23 cellular contexts compared by ENCODE assay signal in the genomic region with DNA sequence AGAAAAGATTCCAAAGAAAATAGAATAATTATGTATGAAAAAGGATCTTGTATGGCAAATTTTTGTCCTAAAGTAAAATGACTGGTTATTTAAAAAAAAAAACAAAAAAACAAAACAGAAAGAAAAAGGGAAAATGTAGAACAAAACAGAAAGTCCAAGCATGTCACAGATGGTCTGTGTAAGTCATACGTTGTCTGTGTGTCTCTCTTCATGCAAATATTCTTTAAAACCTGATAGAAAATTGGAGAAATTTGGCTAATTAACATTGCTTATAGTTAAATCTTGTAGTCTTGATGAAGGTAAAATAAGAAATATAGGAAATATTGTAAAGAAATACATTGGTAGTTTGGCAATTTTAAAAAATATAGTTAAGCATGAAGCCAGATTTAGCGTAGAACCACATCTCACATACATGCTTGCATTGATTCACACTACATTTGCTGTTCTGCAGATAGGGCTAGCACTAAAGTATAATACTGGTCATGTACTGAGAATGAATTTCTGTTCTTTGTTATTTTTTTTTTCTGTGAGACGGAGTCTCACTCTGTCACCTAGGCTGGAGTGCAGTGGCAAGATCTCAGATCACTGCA. TPM values are rescaled to one million over a fixed set of nuclear protein-coding genes. Genes with fewer than 3 reads are reported as not detected.
DNase-seq lines count a peak whose midpoint lies in the region; ATAC-seq, FAIRE-seq and TF ChIP-seq lines count a peak whose summit lies in the region.
"Had no signal": no experiment of that assay in that cellular context is flagged by ENCODE, and none has a peak within 500 bp of the region (broad histone marks: within the 10 kb centered on the region; RNA-seq: fewer than 3 reads in every experiment).

No MANE protein-coding gene starts in this region.

- no peak overlapping the region for H3K4me3 Mint-ChIP-seq in activated CD4-positive, alpha-beta T cell treated with anti-CD3 and anti-CD28 coated beads for 36 hours
- H3K4me3 Mint-ChIP-seq: activated CD4-positive, alpha-beta memory T cell treated with anti-CD3 and anti-CD28 coated beads, Interleukin-2, amount 10 ng/mL, durations not matched to agents 7 days and 5 days; activated T-cell treated with anti-CD3 and anti-CD28 coated beads, Interleukin-2, amount 50 U/mL, for 4 hours had no signal

- ATAC-seq in GM12878: no peak
- ATAC-seq in activated CD4-positive, alpha-beta T cell treated with anti-CD3 and anti-CD28 coated beads for 36 hours: no peak
- ATAC-seq: activated naive CD4-positive, alpha-beta T cell treated with anti-CD3 and anti-CD28 coated beads, Interleukin-2, amount 50 U/mL, for 72 hours; activated T-cell treated with anti-CD3 and anti-CD28 coated beads, Interleukin-2, amount 50 U/mL, for 4 hours had no signal

- BruUV-seq in GM12878 (replicated peaks; lab: Mats Ljungman, UMichigan): no TSS peak

- H3K36me3 ChIP-seq in GM12878 (ENCODE audit: control insufficient read depth in 2 of 2, insufficient read depth in 2 of 2, low read length in 1 of 2): no peaks in the 10 kb centered on the region
- H3K36me3 ChIP-seq: neutrophil, right atrium auricular region, stomach had no signal

- H3K27me3 Mint-ChIP-seq in activated CD4-positive, alpha-beta T cell treated with anti-CD3 and anti-CD28 coated beads for 36 hours: peaks cover 11% of the 10 kb centered on the region

- H3K4me1 ChIP-seq in GM12878 (ENCODE audit: control insufficient read depth, insufficient read depth, low read length): no peaks in the 10 kb centered on the region
- H3K4me1 ChIP-seq: right atrium auricular region, stomach had no signal

- intact Hi-C loops in GM12878 (cut with micrococcal nuclease; ENCODE audit: unreplicated experiment): no loop called here
- intact Hi-C loops in activated CD4-positive, alpha-beta T cell treated with anti-CD3 and anti-CD28 coated beads for 36 hours (cut with DNase I, micrococcal nuclease): no loop called here

- POLR2A ChIA-PET in GM12878 (lab: Charles Lee): no interaction called here
- POLR2A ChIA-PET in activated CD4-positive, alpha-beta T cell treated with anti-CD3 and anti-CD28 coated beads for 36 hours (lab: Charles Lee): no interaction called here

- no peak for FAIRE-seq in GM12878 (lab: Jason Lieb, UNC)
- FAIRE-seq: bronchial epithelial cell had no signal

- TF ChIP-seq POLR2A in GM12878 (IDR thresholded peaks at IDR 0.05; ENCODE audit: low read depth, low read length): no peak

- no peak for TF ChIP-seq EP300 in GM12878 (IDR thresholded peaks at IDR 0.05; ENCODE audit: borderline replicate concordance in 1 of 2, control insufficient read depth in 1 of 2, low read depth in 2 of 2, low read length in 2 of 2)

- H3K27ac Mint-ChIP-seq in activated CD4-positive, alpha-beta T cell treated with anti-CD3 and anti-CD28 coated beads for 36 hours: no peak overlapping the region
- H3K27ac Mint-ChIP-seq: activated CD4-positive, alpha-beta memory T cell treated with anti-CD3 and anti-CD28 coated beads, Interleukin-2, amount 10 ng/mL, durations not matched to agents 7 days and 5 days; activated naive CD4-positive, alpha-beta T cell treated with anti-CD3 and anti-CD28 coated beads, Interleukin-2, amount 50 U/mL, for 72 hours had no signal

- H3K4me2 ChIP-seq in GM12878 (ENCODE audit: control insufficient read depth, insufficient read depth): no peak overlapping the region

- RAD21 ChIA-PET in GM12878 (lab: Charles Lee; ENCODE audit: unreplicated experiment): no interaction called here

- peaks cover 21% of the 10 kb centered on the region for H3K9me3 Mint-ChIP-seq in activated CD4-positive, alpha-beta T cell treated with anti-CD3 and anti-CD28 coated beads for 36 hours (ENCODE audit: low read depth)

- H3K4me1 Mint-ChIP-seq in activated CD4-positive, alpha-beta T cell treated with anti-CD3 and anti-CD28 coated beads for 36 hours: no peaks in the 10 kb centered on the region
- H3K4me1 Mint-ChIP-seq: activated CD4-positive, alpha-beta memory T cell treated with anti-CD3 and anti-CD28 coated beads, Interleukin-2, amount 10 ng/mL, durations not matched to agents 7 days and 5 days had no signal

- in situ Hi-C loops in GM12878 (cut with MboI): no loop called here

- no peaks in the 10 kb centered on the region for H4K20me1 ChIP-seq in GM12878 (ENCODE audit: control insufficient read depth, insufficient read depth)

- no peak for TF ChIP-seq RAD21 in GM12878 (IDR thresholded peaks at IDR 0.05; ENCODE audit: insufficient read depth, low read depth, low read length)

- H3K79me2 ChIP-seq in GM12878 (ENCODE audit: control insufficient read depth, insufficient read depth, low read length): no peaks in the 10 kb centered on the region

- SMC1A ChIA-PET in GM12878 (lab: Charles Lee; ENCODE audit: uncharacterized antibody, unreplicated experiment): no interaction called here

- no peak for TF ChIP-seq CTCF in GM12878 (IDR thresholded peaks at IDR 0.05 in 2 of 3, conservative IDR thresholded peaks at IDR 0.05 in 1 of 3; ENCODE audit: control insufficient read depth in 2 of 3, extremely low read depth in 1 of 3, insufficient read depth in 1 of 3, low read depth in 3 of 3, low read length in 3 of 3)

- CTCF ChIA-PET in GM12878 (lab: Yijun Ruan, JAX): no interaction called here
- CTCF ChIA-PET in activated CD4-positive, alpha-beta T cell treated with anti-CD3 and anti-CD28 coated beads for 36 hours (lab: Charles Lee): no interaction called here

- H3K36me3 Mint-ChIP-seq in activated CD4-positive, alpha-beta T cell treated with anti-CD3 and anti-CD28 coated beads for 36 hours (ENCODE audit: low read depth): peaks cover 9% of the 10 kb centered on the region

- peak in 2 of 3 experiments; percentile 2 to 34 for DNase-seq in NCI-H1417 (lab: John Stamatoyannopoulos, UW)
- no peak for DNase-seq in NCI-H1417 treated with DMSO at 0.1 percent for 48 hours (lab: John Stamatoyannopoulos, UW)
- DNase-seq in MV-4-11 (lab: John Stamatoyannopoulos, UW): peak; percentile 15
- no peak for DNase-seq in GM12878 (ENCODE audit: low read depth, low spot score)
- peak; percentile 5 to 8 for DNase-seq in lung microvascular endothelial cell (ENCODE audit: low read depth in 2 of 2)
- DNase-seq in ecto neural progenitor cell (ENCODE audit: low spot score): no peak
- DNase-seq in activated CD4-positive, alpha-beta T cell treated with anti-CD3 and anti-CD28 coated beads for 36 hours: no peak
- DNase-seq in stimulated activated CD4-positive, alpha-beta T cell treated with anti-CD3 and anti-CD28 coated beads, Interleukin-4, amount 100 ng/mL, for 4 hours: no peak
- DNase-seq: activated CD4-positive, alpha-beta memory T cell treated with anti-CD3 and anti-CD28 coated beads, Interleukin-2, amount 10 ng/mL, durations not matched to agents 7 days and 5 days; activated T-cell treated with anti-CD3 and anti-CD28 coated beads, Interleukin-2, amount 50 U/mL, for 4 hours; DMS79; H7; kidney glomerular epithelial cell; MM.1S; NCI-H2081 treated with DMSO at 0.1 percent for 48 hours; stomach; T-helper 1 cell had no signal

- H3K27me3 ChIP-seq in GM12878 (replicated peaks in 1 of 2; ENCODE audit: control insufficient read depth in 2 of 2, insufficient read depth in 2 of 2, low read length in 1 of 2): no peaks in the 10 kb centered on the region
- H3K27me3 ChIP-seq: neutrophil, right atrium auricular region had no signal

- 37% methylated on average over 3 of the region's 3 CpGs for WGBS in GM12878 (ENCODE audit: insufficient coverage, insufficient replicate concordance, low lambda C conversion rate, missing lambda C conversion rate)

- H3K9me3 ChIP-seq in GM12878 (replicated peaks; ENCODE audit: control insufficient read depth, insufficient read depth, low read length): no peaks in the 10 kb centered on the region; the same call in none of the 3 replicates

- no peak overlapping the region for H2AFZ ChIP-seq in GM12878 (ENCODE audit: control insufficient read depth, low read depth, low read length)

- no peak overlapping the region for H3K4me3 ChIP-seq in GM12878
- H3K4me3 ChIP-seq: right atrium auricular region, stomach had no signal

- no peak overlapping the region for H3K27ac ChIP-seq in GM12878 (ENCODE audit: control insufficient read depth, insufficient read depth)
- H3K27ac ChIP-seq: C4-2B, neutrophil, right atrium auricular region, stomach, VCaP had no signal

- H3K9ac ChIP-seq in GM12878 (ENCODE audit: control insufficient read depth, insufficient read depth, low read length): no peak overlapping the region

TF ChIP-seq in GM12878, 131 proteins besides CTCF, POLR2A, EP300 and RAD21 (continues in another document):
- TF ChIP-seq, protein P1, sequence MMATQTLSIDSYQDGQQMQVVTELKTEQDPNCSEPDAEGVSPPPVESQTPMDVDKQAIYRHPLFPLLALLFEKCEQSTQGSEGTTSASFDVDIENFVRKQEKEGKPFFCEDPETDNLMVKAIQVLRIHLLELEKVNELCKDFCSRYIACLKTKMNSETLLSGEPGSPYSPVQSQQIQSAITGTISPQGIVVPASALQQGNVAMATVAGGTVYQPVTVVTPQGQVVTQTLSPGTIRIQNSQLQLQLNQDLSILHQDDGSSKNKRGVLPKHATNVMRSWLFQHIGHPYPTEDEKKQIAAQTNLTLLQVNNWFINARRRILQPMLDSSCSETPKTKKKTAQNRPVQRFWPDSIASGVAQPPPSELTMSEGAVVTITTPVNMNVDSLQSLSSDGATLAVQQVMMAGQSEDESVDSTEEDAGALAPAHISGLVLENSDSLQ (IDR thresholded peaks at IDR 0.05): no peak
- TF ChIP-seq LARP7 (IDR thresholded peaks at IDR 0.05): no peak
- TF ChIP-seq CEBPB (IDR thresholded peaks at IDR 0.05; ENCODE audit: borderline replicate concordance in 1 of 2, low read depth in 2 of 2, low read length in 2 of 2): no peak

RNA-seq across cellular contexts. Expression of gene SPRYD7, which starts 58.4 kb away (rescaled TPM):
- 7.4 and 8.2 TPM in 2 replicates for total RNA-seq in GM12878 (2013; cell fraction: nucleolus; rRNA removed)
- total RNA-seq in GM12878 (2014; rRNA removed) (8.2 and 11.0 TPM in 2 replicates), GM12878 (2014; rRNA removed; fragmentation: Illumina TruSeq; extraction: Trizol) (7.2 and 8.9 TPM in 2 replicates), GM12878 (2021) (8.1 and 8.5 TPM in 2 replicates), lung microvascular endothelial cell (3.7 and 4.2 TPM in 2 replicates)
- polyA plus RNA-seq in GM12878 (2011; ENCODE audit: low read depth): 3.0 TPM
- polyA plus RNA-seq in GM12878 (2011; rRNA removed) (5.3 and 5.8 TPM in 2 replicates), GM12878 (2014; fragmentation: Illumina TruSeq; extraction: Trizol) (10.3 and 11.5 TPM in 2 replicates), GM12878 (2014; fragmentation: Nextera tagmentation; extraction: Ambion mirVana) (10 to 100 TPM; 12.9 to 13.0 TPM), GM12878 (2014; rRNA removed) (6.6 and 7.4 TPM in 2 replicates), GM12878 (2016; fragmentation: Nextera tagmentation; extraction: Ambion mirVana) (10 to 100 TPM; 17.3 to 18.7 TPM)
- 2.2 and 7.4 TPM in 2 replicates for polyA plus RNA-seq in GM12878 (2011; cell fraction: cytosol; rRNA removed)
- 3.4 and 4.0 TPM in 2 replicates for polyA plus RNA-seq in GM12878 (2011; cell fraction: nucleus; rRNA removed)
- 6.7 and 7.6 TPM in 2 replicates for polyA plus RNA-seq in GM12878 (2012)
- polyA minus RNA-seq in GM12878 (2011; rRNA and poly(A)+ RNA removed): 1.1 and 9.0 TPM in 2 replicates
- 0.67 and 1.6 TPM in 2 replicates for polyA minus RNA-seq in GM12878 (2011; cell fraction: cytosol; rRNA and poly(A)+ RNA removed)
- 1.6 and 2.0 TPM in 2 replicates for polyA minus RNA-seq in GM12878 (2011; cell fraction: nucleus; rRNA and poly(A)+ RNA removed)
- total RNA-seq in activated CD4-positive, alpha-beta T cell treated with anti-CD3 and anti-CD28 coated beads for 36 hours: 1 to 10 TPM; 4.8 to 4.9 TPM

Comparison
In these comparisons a context has a peak if more than half of its experiments do, and no peak if none do; other contexts are left out.
1. DNase-seq: peak in NCI-H1417 (2 of 3), MV-4-11 (single experiment) and lung microvascular endothelial cell (2 of 2); none in NCI-H1417 treated with DMSO at 0.1 percent for 48 hours (single experiment), GM12878 (single experiment), ecto neural progenitor cell (single experiment), activated CD4-positive, alpha-beta T cell treated with anti-CD3 and anti-CD28 coated beads for 36 hours (single experiment) and stimulated activated CD4-positive, alpha-beta T cell treated with anti-CD3 and anti-CD28 coated beads, Interleukin-4, amount 100 ng/mL, for 4 hours (0 of 2).